11 cellular contexts compared by ENCODE assay signal in genomic region chr10:131726460-131726861, GRCh38.
A peak's percentile ranks its signal among the peaks of the same experiment; 100 is the strongest.
DNase-seq lines count a peak whose midpoint lies in the region; ATAC-seq and TF ChIP-seq lines count a peak whose summit lies in the region.
"Had no signal": no experiment of that assay in that cellular context is flagged by ENCODE, and none has a peak within 500 bp of the region (broad histone marks: within the 10 kb centered on the region; RNA-seq: fewer than 3 reads in every experiment).

No MANE protein-coding gene starts in this region.

- DNase-seq in NCI-H2107 (lab: John Stamatoyannopoulos, UW): peak; percentile 28
- peak; percentile 80 for DNase-seq in Right ventricle myocardium superior
- peak; percentile 77 for DNase-seq in osteocyte (ENCODE audit: extremely low spot score, unreplicated experiment)
- no peak for DNase-seq in middle frontal gyrus (ENCODE audit: extremely low spot score, low spot score)
- no peak for DNase-seq in LoVo (ENCODE audit: low spot score)
- no peak for DNase-seq in chondrocyte (ENCODE audit: low spot score)
- DNase-seq: activated T-cell treated with anti-CD3 and anti-CD28 coated beads, Interleukin-2, amount 50 U/mL, for 72 hours; kidney glomerular epithelial cell; stimulated activated CD4-positive, alpha-beta T cell treated with anti-CD3 and anti-CD28 coated beads, Interleukin-4, amount 100 ng/mL, for 24 hours had no signal

- no peak overlapping the region for H3K9ac ChIP-seq in BLaER1 treated with 17β-estradiol and CSF1 and Interleukin-3, amounts not matched to agents 10 nM and 100 nM

- H3K9me3 Mint-ChIP-seq in osteocyte (ENCODE audit: unreplicated experiment) (peaks cover 8% of the 10 kb centered on the region), chondrocyte (ENCODE audit: low read depth) (no peaks in the 10 kb centered on the region)
- H3K9me3 Mint-ChIP-seq: activated T-cell treated with anti-CD3 and anti-CD28 coated beads, Interleukin-2, amount 50 U/mL, for 72 hours had no signal

- H3K27me3 ChIP-seq in BLaER1 treated with 17β-estradiol and CSF1 and Interleukin-3, amounts not matched to agents 10 nM and 100 nM: no peaks in the 10 kb centered on the region; a peak in 1 of 22 replicates

- intact Hi-C loops in Right ventricle myocardium superior (cut with DNase I): no loop called here

- H3K27me3 Mint-ChIP-seq in osteocyte (ENCODE audit: unreplicated experiment): no peaks in the 10 kb centered on the region
- H3K27me3 Mint-ChIP-seq in chondrocyte (ENCODE audit: low read depth): no peaks in the 10 kb centered on the region

- no peaks in the 10 kb centered on the region for H3K9me3 ChIP-seq in BLaER1 treated with 17β-estradiol and CSF1 and Interleukin-3, amounts not matched to agents 10 nM and 100 nM (replicated peaks in 1 of 11)

- H3K4me2 ChIP-seq in BLaER1 treated with 17β-estradiol and CSF1 and Interleukin-3, amounts not matched to agents 10 nM and 100 nM: peak overlapping the region; percentile 6 to 75 (median 60); a peak in 21 of 22 replicates

- H3K36me3 Mint-ChIP-seq in osteocyte (ENCODE audit: unreplicated experiment) (no peaks in the 10 kb centered on the region), chondrocyte (ENCODE audit: low read depth) (no peaks in the 10 kb centered on the region)

- H3K4me3 Mint-ChIP-seq in osteocyte (ENCODE audit: unreplicated experiment): no peak overlapping the region
- no peak overlapping the region for H3K4me3 Mint-ChIP-seq in chondrocyte (ENCODE audit: unreplicated experiment)
- H3K4me3 Mint-ChIP-seq: activated T-cell treated with anti-CD3 and anti-CD28 coated beads, Interleukin-2, amount 50 U/mL, for 72 hours had no signal

- H3K4me1 ChIP-seq in BLaER1 treated with 17β-estradiol and CSF1 and Interleukin-3, amounts not matched to agents 10 nM and 100 nM: peaks cover 9 to 33% (median 19%) of the 10 kb centered on the region in 10 experiments; a peak in 19 of 20 replicates

- H3K27ac Mint-ChIP-seq in osteocyte (ENCODE audit: unreplicated experiment) (no peak overlapping the region), chondrocyte (ENCODE audit: unreplicated experiment) (no peak overlapping the region)
- H3K27ac Mint-ChIP-seq: activated T-cell treated with anti-CD3 and anti-CD28 coated beads, Interleukin-2, amount 50 U/mL, for 72 hours had no signal

- ATAC-seq in Right ventricle myocardium superior (ENCODE audit: poor library complexity) (peak; percentile 80), GM18870 (IDR thresholded peaks at IDR 0.05; ENCODE audit: unreplicated experiment) (no peak)
- ATAC-seq: activated T-cell treated with anti-CD3 and anti-CD28 coated beads, Interleukin-2, amount 50 U/mL, for 72 hours had no signal

- H3K4me3 ChIP-seq in BLaER1 treated with 17β-estradiol and CSF1 and Interleukin-3, amounts not matched to agents 10 nM and 100 nM: no peak overlapping the region

- no peaks in the 10 kb centered on the region for H3K36me3 ChIP-seq in BLaER1 treated with 17β-estradiol and CSF1 and Interleukin-3, amounts not matched to agents 10 nM and 100 nM

- H4K20me1 ChIP-seq in BLaER1 treated with 17β-estradiol and CSF1 and Interleukin-3, amounts not matched to agents 10 nM and 100 nM: peaks cover 0 to 10% (median 0%) of the 10 kb centered on the region in 11 experiments; a peak in 2 of 22 replicates

- no peaks in the 10 kb centered on the region for H3K4me1 Mint-ChIP-seq in osteocyte (ENCODE audit: unreplicated experiment)
- peaks cover 12% of the 10 kb centered on the region for H3K4me1 Mint-ChIP-seq in chondrocyte (ENCODE audit: low read depth)

- no peak overlapping the region for H3K27ac ChIP-seq in BLaER1 treated with 17β-estradiol and CSF1 and Interleukin-3, amounts not matched to agents 10 nM and 100 nM

- TF ChIP-seq CTCF in osteocyte (IDR thresholded peaks at IDR 0.05): no peak
- TF ChIP-seq CTCF in chondrocyte (IDR thresholded peaks at IDR 0.05): no peak

Comparison
In these comparisons a context has a peak if more than half of its experiments do, and no peak if none do; other contexts are left out.
1. DNase-seq: peak in NCI-H2107 (single experiment), Right ventricle myocardium superior (single experiment) and osteocyte (single experiment); none in middle frontal gyrus (single experiment), LoVo (single experiment) and chondrocyte (single experiment).